20 cellular contexts compared by ENCODE assay signal in the genomic region with DNA sequence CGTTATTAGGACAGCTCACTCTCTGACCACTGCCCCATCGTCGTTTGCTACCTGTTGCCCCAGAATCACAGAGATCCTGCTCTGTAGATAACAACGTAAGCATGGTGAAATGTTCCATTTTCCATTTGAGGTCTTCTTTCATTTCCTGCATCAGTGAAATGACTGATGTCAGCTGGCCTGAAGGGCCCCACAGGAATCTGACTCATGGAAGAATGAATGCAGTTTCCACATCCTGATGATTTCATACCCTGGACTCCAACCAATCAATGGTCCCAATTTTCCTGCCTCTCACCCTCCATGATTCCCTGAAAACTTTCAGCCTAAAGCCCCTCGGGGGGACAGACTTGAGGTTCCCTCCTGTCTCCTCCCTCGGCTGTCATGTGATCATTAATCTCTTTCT.
DNase-seq lines count a peak whose midpoint lies in the region; ATAC-seq, FAIRE-seq and TF ChIP-seq lines count a peak whose summit lies in the region.
"Had no signal": no experiment of that assay in that cellular context is flagged by ENCODE, and none has a peak within 500 bp of the region (broad histone marks: within the 10 kb centered on the region; RNA-seq: fewer than 3 reads in every experiment).

No MANE protein-coding gene starts in this region.

- TF ChIP-seq POLR2A in transverse colon (IDR thresholded peaks at IDR 0.05) = no peak

- H3K36me3 ChIP-seq in BLaER1 (no peaks in the 10 kb centered on the region), bronchial epithelial cell (ENCODE audit: control insufficient read depth, insufficient read depth, low read length) (no peaks in the 10 kb centered on the region), transverse colon (no peaks in the 10 kb centered on the region)
- H3K36me3 ChIP-seq: ascending aorta, heart right ventricle, thyroid gland had no signal

- no peaks in the 10 kb centered on the region for H3K4me1 Mint-ChIP-seq in neural crest cell
- H3K4me1 Mint-ChIP-seq: activated B cell treated with CpG ODN at 0.5 μM for 24 hours had no signal

- H3K27ac ChIP-seq in BLaER1 (no peak overlapping the region), transverse colon (no peak overlapping the region)
- H3K27ac ChIP-seq: ascending aorta, parathyroid adenoma, thyroid gland had no signal

- H3K9me3 ChIP-seq in BLaER1 = no peaks in the 10 kb centered on the region
- H3K9me3 ChIP-seq in transverse colon = no peaks in the 10 kb centered on the region
- H3K9me3 ChIP-seq: thyroid gland had no signal

- in situ Hi-C loops in GM13976 (cut with MboI; ENCODE audit: low sequenced_read_pairs, unreplicated experiment) (no loop called here), transverse colon (cut with MboI; ENCODE audit: low pct_ligation_motif_present in 1 of 4, low pct_unique_long_range_greater_than_20kb in 1 of 4, low sequenced_read_pairs in 3 of 4) (loop anchor here in 1 of 4 donors (25.0 kb wide), 1 partner anchor 105 kb away; no protein-coding TSS in a partner anchor)

- H3K4me1 ChIP-seq in BLaER1 (peaks cover 16% of the 10 kb centered on the region), transverse colon (no peaks in the 10 kb centered on the region)
- H3K4me1 ChIP-seq: ascending aorta, heart right ventricle, parathyroid adenoma, thyroid gland had no signal

- H3K27ac Mint-ChIP-seq in neural crest cell (ENCODE audit: unreplicated experiment) = peak overlapping the region; percentile 43
- H3K27ac Mint-ChIP-seq: activated B cell treated with CpG ODN at 0.5 μM for 24 hours; T-helper 1 cell treated with Interleukin-12 subunit alpha and Interleukin-12 subunit beta and Interleukin-4 antibody, amounts not matched to agents 30 μg/mL and 1 μg/mL, for 36 hours had no signal

- no peaks in the 10 kb centered on the region for H3K27me3 Mint-ChIP-seq in neural crest cell (ENCODE audit: low read depth)
- H3K27me3 Mint-ChIP-seq: activated B cell treated with CpG ODN at 0.5 μM for 24 hours had no signal

- H3K36me3 Mint-ChIP-seq in neural crest cell (ENCODE audit: low read depth) = no peaks in the 10 kb centered on the region

- intact Hi-C loops in transverse colon (cut with DNase I; ENCODE audit: low total_unique reads) = no loop called here

- no peak for FAIRE-seq in bronchial epithelial cell (lab: Jason Lieb, UNC)
- FAIRE-seq: GM19239 had no signal

- H3K27me3 ChIP-seq in BLaER1 (no peaks in the 10 kb centered on the region), bronchial epithelial cell (ENCODE audit: control insufficient read depth, insufficient read depth, low read length) (no peaks in the 10 kb centered on the region), transverse colon (no peaks in the 10 kb centered on the region)
- H3K27me3 ChIP-seq: ascending aorta, thyroid gland had no signal

- TF ChIP-seq EP300 in transverse colon (IDR thresholded peaks at IDR 0.05; ENCODE audit: low read depth) = no peak

- no peaks in the 10 kb centered on the region for H3K9me3 Mint-ChIP-seq in neural crest cell

- ATAC-seq in left lobe of liver = no peak
- no peak for ATAC-seq in HG02610 (IDR thresholded peaks at IDR 0.05; ENCODE audit: unreplicated experiment)

- H3K4me3 Mint-ChIP-seq in neural crest cell = no peak overlapping the region
- H3K4me3 Mint-ChIP-seq: activated B cell treated with CpG ODN at 0.5 μM for 24 hours; T-helper 1 cell treated with Interleukin-12 subunit alpha and Interleukin-12 subunit beta and Interleukin-4 antibody, amounts not matched to agents 30 μg/mL and 1 μg/mL, for 36 hours had no signal

- WGBS in transverse colon (ENCODE audit: low coverage in 1 of 2), 2 donors = 60 to 73% methylated on average over 4 to 6 of the region's 6 CpGs

- no peak overlapping the region for H3K9ac ChIP-seq in BLaER1
- H3K9ac ChIP-seq: parathyroid adenoma had no signal

- TF ChIP-seq CTCF in bronchial epithelial cell (IDR thresholded peaks at IDR 0.05; ENCODE audit: insufficient read depth, low read length, severe bottlenecking) (no peak), neural crest cell (conservative IDR thresholded peaks at IDR 0.05) (no peak), GM13976 (IDR thresholded peaks at IDR 0.05; ENCODE audit: borderline replicate concordance, control extremely low read depth, extremely low read depth, insufficient read depth, missing control alignments) (no peak), transverse colon (IDR thresholded peaks at IDR 0.05) (no peak)

- DNase-seq in HT1080 (ENCODE audit: low read depth) (peak; percentile 76), bronchial epithelial cell (ENCODE audit: low read depth) (peak; percentile 34), neural crest cell (ENCODE audit: low read depth, low spot score) (no peak), GM13976 (ENCODE audit: low spot score) (no peak), left lobe of liver (ENCODE audit: low spot score) (no peak), transverse colon (no peak)
- DNase-seq: activated B cell treated with CpG ODN at 0.5 μM for 24 hours; activated CD8-positive, alpha-beta memory T cell treated with anti-CD3 and anti-CD28 coated beads, Interleukin-2, amount 50 U/mL, for 4 hours; heart right ventricle; NCI-H146; NCI-H2227 treated with DMSO at 0.1 percent for 48 hours; SHP77 treated with DMSO at 0.1 percent for 48 hours; thyroid gland had no signal

- no peaks in the 10 kb centered on the region for H4K20me1 ChIP-seq in BLaER1

- H3K4me3 ChIP-seq in BLaER1 (no peak overlapping the region), bronchial epithelial cell (ENCODE audit: low read depth, low read length) (no peak overlapping the region), transverse colon (no peak overlapping the region)
- H3K4me3 ChIP-seq: ascending aorta, heart right ventricle, smooth muscle cell, thyroid gland had no signal

- peak overlapping the region; percentile 27; the same call in 1 of the 2 replicates for H3K4me2 ChIP-seq in BLaER1
- H3K4me2 ChIP-seq: smooth muscle cell had no signal

Comparison
In these comparisons a context has a peak if more than half of its experiments do, and no peak if none do; other contexts are left out.
1. DNase-seq: peak in HT1080 (single experiment) and bronchial epithelial cell (single experiment); none in neural crest cell (single experiment), GM13976 (single experiment), left lobe of liver (single experiment) and transverse colon (single experiment).